Comparison of ENCODE assay signal across 2 cellular contexts in the genomic region with DNA sequence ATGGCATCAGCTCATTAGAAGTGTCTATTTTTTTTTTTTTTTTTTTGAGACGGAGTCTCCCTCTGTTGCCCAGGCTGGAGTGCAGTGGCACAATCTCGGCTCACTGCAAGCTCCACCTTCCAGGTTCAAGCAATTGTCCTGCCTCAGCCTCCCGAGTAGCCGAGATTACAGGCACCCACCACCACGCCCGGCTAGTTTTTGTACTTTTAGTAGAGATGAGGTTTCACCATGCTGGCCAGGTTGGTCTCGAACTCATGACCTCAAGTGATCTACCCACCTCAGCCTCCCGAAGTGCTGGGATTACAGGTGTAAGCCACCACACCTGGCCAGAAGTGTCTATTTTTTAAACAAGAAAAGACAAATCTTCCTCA.
A peak's percentile ranks its signal among the peaks of the same experiment; 100 is the strongest.
TF ChIP-seq lines count a peak whose summit lies in the region.

No MANE protein-coding gene starts in this region.

TF ChIP-seq in HEK293, 187 proteins besides CTCF, POLR2A, EP300 and RAD21:
- TF ChIP-seq, protein P1, sequence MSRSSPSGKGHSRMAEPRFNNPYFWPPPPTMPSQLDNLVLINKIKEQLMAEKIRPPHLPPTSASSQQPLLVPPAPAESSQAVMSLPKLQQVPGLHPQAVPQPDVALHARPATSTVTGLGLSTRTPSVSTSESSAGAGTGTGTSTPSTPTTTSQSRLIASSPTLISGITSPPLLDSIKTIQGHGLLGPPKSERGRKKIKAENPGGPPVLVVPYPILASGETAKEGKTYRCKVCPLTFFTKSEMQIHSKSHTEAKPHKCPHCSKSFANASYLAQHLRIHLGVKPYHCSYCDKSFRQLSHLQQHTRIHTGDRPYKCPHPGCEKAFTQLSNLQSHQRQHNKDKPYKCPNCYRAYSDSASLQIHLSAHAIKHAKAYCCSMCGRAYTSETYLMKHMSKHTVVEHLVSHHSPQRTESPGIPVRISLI (tag by site-specific recombination; IDR thresholded peaks at IDR 0.05) = peak; percentile 0; the same call in 1 of the 2 replicates
TF ChIP-seq in HEK293: peak in this region for 1; not testable (repeated sequence) for 186.

TF ChIP-seq in HepG2, 621 proteins besides CTCF, POLR2A, EP300 and RAD21:
- TF ChIP-seq, protein P2, sequence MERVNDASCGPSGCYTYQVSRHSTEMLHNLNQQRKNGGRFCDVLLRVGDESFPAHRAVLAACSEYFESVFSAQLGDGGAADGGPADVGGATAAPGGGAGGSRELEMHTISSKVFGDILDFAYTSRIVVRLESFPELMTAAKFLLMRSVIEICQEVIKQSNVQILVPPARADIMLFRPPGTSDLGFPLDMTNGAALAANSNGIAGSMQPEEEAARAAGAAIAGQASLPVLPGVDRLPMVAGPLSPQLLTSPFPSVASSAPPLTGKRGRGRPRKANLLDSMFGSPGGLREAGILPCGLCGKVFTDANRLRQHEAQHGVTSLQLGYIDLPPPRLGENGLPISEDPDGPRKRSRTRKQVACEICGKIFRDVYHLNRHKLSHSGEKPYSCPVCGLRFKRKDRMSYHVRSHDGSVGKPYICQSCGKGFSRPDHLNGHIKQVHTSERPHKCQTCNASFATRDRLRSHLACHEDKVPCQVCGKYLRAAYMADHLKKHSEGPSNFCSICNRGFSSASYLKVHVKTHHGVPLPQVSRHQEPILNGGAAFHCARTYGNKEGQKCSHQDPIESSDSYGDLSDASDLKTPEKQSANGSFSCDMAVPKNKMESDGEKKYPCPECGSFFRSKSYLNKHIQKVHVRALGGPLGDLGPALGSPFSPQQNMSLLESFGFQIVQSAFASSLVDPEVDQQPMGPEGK (CRISPR knock-in tag; IDR thresholded peaks at IDR 0.05) = 0 out of 2 replicates have a peak, but pooled peaks have one; percentile 1
- peak; percentile 11; the same call in 1 of the 2 replicates for TF ChIP-seq ADNP (CRISPR knock-in tag; IDR thresholded peaks at IDR 0.05)
